22 cellular contexts compared by ENCODE assay signal in the genomic region with DNA sequence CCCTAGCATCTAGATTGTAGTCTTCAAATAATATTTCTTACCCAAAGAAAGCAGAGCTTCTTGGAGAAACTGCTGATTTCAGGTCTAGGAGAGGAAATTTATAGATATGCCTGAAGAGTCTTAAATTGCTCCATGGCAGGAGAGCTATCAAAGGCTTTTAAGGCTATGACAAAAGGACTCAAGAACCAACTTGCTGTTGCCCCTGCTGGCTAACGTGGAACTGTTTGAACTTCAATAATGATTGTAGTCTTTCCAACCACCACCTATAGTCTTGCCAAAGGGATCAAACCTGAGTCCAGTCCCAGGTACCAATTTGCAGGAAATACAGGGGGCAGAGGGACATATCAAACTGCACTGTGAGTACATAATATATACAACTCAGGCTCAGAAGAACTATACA.
"Had no signal": no experiment of that assay in that cellular context is flagged by ENCODE, and none has a peak within 500 bp of the region (broad histone marks: within the 10 kb centered on the region; RNA-seq: fewer than 3 reads in every experiment).

No MANE protein-coding gene starts in this region.

- H3K79me2 ChIP-seq: parathyroid adenoma had no signal

- H3K27ac ChIP-seq: dorsolateral prefrontal cortex, gastrocnemius medialis, parathyroid adenoma, psoas muscle, right lobe of liver, spleen, testis, tibial nerve, upper lobe of right lung had no signal

- H3K27me3 ChIP-seq: dorsolateral prefrontal cortex, gastrocnemius medialis, right lobe of liver, spleen, testis, tibial nerve, upper lobe of right lung had no signal

- H3K4me3 ChIP-seq: dorsolateral prefrontal cortex, gastrocnemius medialis, mucosa of descending colon, psoas muscle, right lobe of liver, spleen, testis, tibial nerve, upper lobe of right lung had no signal

- DNase-seq: cortex of kidney; dorsolateral prefrontal cortex; effector CD8-positive, alpha-beta T cell; gastrocnemius medialis; glutamatergic neuron; kidney glomerular epithelial cell; mammary epithelial cell; mucosa of descending colon; naive thymus-derived CD8-positive, alpha-beta T cell; psoas muscle; retina; right lobe of liver; spleen; stimulated activated CD4-positive, alpha-beta T cell treated with anti-CD3 and anti-CD28 coated beads, Interleukin-15, amount 100 ng/mL, for 24 hours; stimulated activated CD4-positive, alpha-beta T cell treated with anti-CD3 and anti-CD28 coated beads, Interleukin-1b, Interleukin-23, amount 100 ng/mL, for 48 hours; stimulated activated CD4-positive, alpha-beta T cell treated with anti-CD3 and anti-CD28 coated beads, Interleukin-4, amount 100 ng/mL, for 24 hours; testis; upper lobe of right lung had no signal

- H3K36me3 ChIP-seq: gastrocnemius medialis, right lobe of liver, spleen, tibial nerve, upper lobe of right lung had no signal

- H3K4me1 ChIP-seq: psoas muscle, right lobe of liver, spleen, testis, upper lobe of right lung had no signal

- H3K9ac ChIP-seq: parathyroid adenoma had no signal

- ATAC-seq: esophagus mucosa; gastrocnemius medialis; mucosa of descending colon; naive thymus-derived CD8-positive, alpha-beta T cell; psoas muscle; right lobe of liver; stimulated activated memory B cell treated with anti-CD40 and anti-IgM and Interleukin-4, amounts not matched to agents 10 μg/mL and 1 μg/mL and 100 μg/mL, for 72 hours; upper lobe of right lung had no signal
